Comparison of ENCODE assay signal across 20 cellular contexts in genomic region chr6:69044534-69044933, GRCh38.
DNase-seq lines count a peak whose midpoint lies in the region; TF ChIP-seq lines count a peak whose summit lies in the region.
"Had no signal": no experiment of that assay in that cellular context is flagged by ENCODE, and none has a peak within 500 bp of the region (broad histone marks: within the 10 kb centered on the region; RNA-seq: fewer than 3 reads in every experiment).

No MANE protein-coding gene starts in this region.

- H4K20me1 ChIP-seq in SK-N-SH (ENCODE audit: insufficient read depth): no peaks in the 10 kb centered on the region

- no peak for TF ChIP-seq RAD21 in SK-N-SH (IDR thresholded peaks at IDR 0.05; ENCODE audit: low read length)

- no peaks in the 10 kb centered on the region for H3K36me3 Mint-ChIP-seq in activated T-helper 1 cell treated with anti-CD3 and anti-CD28 coated beads, Interleukin-12 subunit alpha, Interleukin-12 subunit beta, Interleukin-2, Interleukin-4 antibody, amounts not matched to agents 30 ng/mL and 10 ng/mL and 1 ng/mL, durations not matched to agents 14 hours and 24 hours and 36 hours (ENCODE audit: low read depth)

- POLR2A ChIA-PET in SK-N-SH (lab: Yijun Ruan, JAX): no interaction called here

- H3K4me1 ChIP-seq in SK-N-SH (ENCODE audit: control insufficient read depth in 1 of 2, insufficient read depth in 2 of 2, low read depth in 1 of 2, low read length in 1 of 2): no peaks in the 10 kb centered on the region; a peak in 1 of 4 replicates
- H3K4me1 ChIP-seq: SJSA1 had no signal

- no peaks in the 10 kb centered on the region for H3K9me3 Mint-ChIP-seq in activated T-helper 1 cell treated with anti-CD3 and anti-CD28 coated beads, Interleukin-12 subunit alpha, Interleukin-12 subunit beta, Interleukin-2, Interleukin-4 antibody, amounts not matched to agents 30 ng/mL and 10 ng/mL and 1 ng/mL, durations not matched to agents 14 hours and 24 hours and 36 hours
- H3K9me3 Mint-ChIP-seq: CD4-positive, alpha-beta T cell had no signal

- no peak overlapping the region for H3K27ac ChIP-seq in SK-N-SH (ENCODE audit: low read depth in 2 of 2, low read length in 1 of 2)
- H3K27ac ChIP-seq in caudate nucleus (ENCODE audit: low read depth, low read length): peak overlapping the region; percentile 79
- H3K27ac ChIP-seq: KMS-11, PC-9, RWPE1, SJSA1 had no signal

- H3K4me3 ChIP-seq in SK-N-SH (ENCODE audit: low read depth in 2 of 2, low read length in 1 of 2): no peak overlapping the region
- H3K4me3 ChIP-seq: HAP-1, PC-9, SJSA1 had no signal

- H3K27ac Mint-ChIP-seq in activated T-helper 1 cell treated with anti-CD3 and anti-CD28 coated beads, Interleukin-12 subunit alpha, Interleukin-12 subunit beta, Interleukin-2, Interleukin-4 antibody, amounts not matched to agents 30 ng/mL and 10 ng/mL and 1 ng/mL, durations not matched to agents 14 hours and 24 hours and 36 hours: no peak overlapping the region
- H3K27ac Mint-ChIP-seq: CD4-positive, alpha-beta T cell had no signal

- no peak for TF ChIP-seq EP300 in SK-N-SH (IDR thresholded peaks at IDR 0.05; ENCODE audit: borderline replicate concordance in 1 of 2, low read depth in 1 of 2, low read length in 1 of 2)

- no peak overlapping the region for H3K4me3 Mint-ChIP-seq in activated T-helper 1 cell treated with anti-CD3 and anti-CD28 coated beads, Interleukin-12 subunit alpha, Interleukin-12 subunit beta, Interleukin-2, Interleukin-4 antibody, amounts not matched to agents 30 ng/mL and 10 ng/mL and 1 ng/mL, durations not matched to agents 14 hours and 24 hours and 36 hours
- H3K4me3 Mint-ChIP-seq: CD4-positive, alpha-beta T cell had no signal

- no peaks in the 10 kb centered on the region for H3K9me3 ChIP-seq in SK-N-SH
- H3K9me3 ChIP-seq: Caco-2, HAP-1, SJSA1 had no signal

- 42% methylated on average over 3 of the region's 3 CpGs for WGBS in SK-N-SH (ENCODE audit: low lambda C conversion rate)

- no peaks in the 10 kb centered on the region for H3K79me2 ChIP-seq in SK-N-SH (ENCODE audit: insufficient read depth)

- no peaks in the 10 kb centered on the region for H3K27me3 ChIP-seq in SK-N-SH (ENCODE audit: insufficient read depth)
- H3K27me3 ChIP-seq: SJSA1 had no signal

- no peak overlapping the region for H3K9ac ChIP-seq in SK-N-SH
- H3K9ac ChIP-seq: KMS-11 had no signal

- peak; percentile 17 for DNase-seq in ELR (ENCODE audit: low read depth)
- no peak for DNase-seq in SK-N-SH
- no peak for DNase-seq in caudate nucleus (lab: John Stamatoyannopoulos, UW)
- peak; percentile 50 for DNase-seq in iris pigment epithelial cell (ENCODE audit: low read depth)
- DNase-seq in A172 (ENCODE audit: low spot score): no peak
- no peak for DNase-seq in NCI-H1694 (lab: John Stamatoyannopoulos, UW)
- no peak for DNase-seq in activated T-helper 1 cell treated with anti-CD3 and anti-CD28 coated beads, Interleukin-12 subunit alpha, Interleukin-12 subunit beta, Interleukin-2, Interleukin-4 antibody, amounts not matched to agents 30 ng/mL and 10 ng/mL and 1 ng/mL, durations not matched to agents 14 hours and 24 hours and 36 hours (ENCODE audit: low spot score)
- DNase-seq in activated CD8-positive, alpha-beta memory T cell treated with anti-CD3 and anti-CD28 coated beads, Interleukin-2, amount 50 U/mL, for 48 hours: no peak
- DNase-seq: Caco-2; CD4-positive, alpha-beta T cell; NCI-H1417; NCI-H1930; NCI-H345; NCI-H524 treated with DMSO at 0.1 percent for 48 hours; PC-9; SW 1271 had no signal

- no peak overlapping the region for H3K4me2 ChIP-seq in SK-N-SH
- H3K4me2 ChIP-seq: KMS-11, PC-9 had no signal

- CTCF ChIA-PET in SK-N-SH (lab: Yijun Ruan, JAX): interaction anchor here (1.2 to 1.5 kb wide), 2 partner anchors 17 kb away, joined by 3 to 4 read pairs; no protein-coding TSS in a partner anchor

- intact Hi-C loops in activated T-helper 1 cell treated with anti-CD3 and anti-CD28 coated beads, Interleukin-12 subunit alpha, Interleukin-12 subunit beta, Interleukin-2, Interleukin-4 antibody, amounts not matched to agents 30 ng/mL and 10 ng/mL and 1 ng/mL, durations not matched to agents 14 hours and 24 hours and 36 hours (cut with micrococcal nuclease): no loop called here

- no peaks in the 10 kb centered on the region for H3K36me3 ChIP-seq in SK-N-SH (replicated peaks in 1 of 2; ENCODE audit: control insufficient read depth in 1 of 2, insufficient read depth in 2 of 2, low read length in 1 of 2)
- H3K36me3 ChIP-seq: HAP-1, SJSA1 had no signal

- no peaks in the 10 kb centered on the region for H3K27me3 Mint-ChIP-seq in activated T-helper 1 cell treated with anti-CD3 and anti-CD28 coated beads, Interleukin-12 subunit alpha, Interleukin-12 subunit beta, Interleukin-2, Interleukin-4 antibody, amounts not matched to agents 30 ng/mL and 10 ng/mL and 1 ng/mL, durations not matched to agents 14 hours and 24 hours and 36 hours (ENCODE audit: insufficient read depth)
- H3K27me3 Mint-ChIP-seq: CD4-positive, alpha-beta T cell had no signal

- H3F3A ChIP-seq in SK-N-SH (replicated peaks; ENCODE audit: insufficient read depth): no peaks in the 10 kb centered on the region

- TF ChIP-seq CTCF in SK-N-SH (IDR thresholded peaks at IDR 0.05): no peak

- H3K4me1 Mint-ChIP-seq in activated T-helper 1 cell treated with anti-CD3 and anti-CD28 coated beads, Interleukin-12 subunit alpha, Interleukin-12 subunit beta, Interleukin-2, Interleukin-4 antibody, amounts not matched to agents 30 ng/mL and 10 ng/mL and 1 ng/mL, durations not matched to agents 14 hours and 24 hours and 36 hours (ENCODE audit: low read depth): no peaks in the 10 kb centered on the region

- H2AFZ ChIP-seq in SK-N-SH (ENCODE audit: low read depth): no peak overlapping the region
- H2AFZ ChIP-seq: PC-9 had no signal

- no peaks in the 10 kb centered on the region for H3K9me2 ChIP-seq in SK-N-SH

TF ChIP-seq in SK-N-SH, 30 proteins besides CTCF, POLR2A, EP300 and RAD21:
- TF ChIP-seq TAF1 (IDR thresholded peaks at IDR 0.05; ENCODE audit: borderline replicate concordance, low read depth, low read length): no peak
- no peak for TF ChIP-seq ELF1 (IDR thresholded peaks at IDR 0.05)
- TF ChIP-seq GATA2 (CRISPR knock-in tag; IDR thresholded peaks at IDR 0.05): 0 out of 2 replicates have a peak, but pooled peaks have one; percentile 10

Comparison
In these comparisons a context has a peak if more than half of its experiments do, and no peak if none do; other contexts are left out.
1. DNase-seq: peak in ELR (single experiment) and iris pigment epithelial cell (single experiment); none in SK-N-SH (single experiment), caudate nucleus (0 of 61), A172 (single experiment), NCI-H1694 (single experiment), activated T-helper 1 cell treated with anti-CD3 and anti-CD28 coated beads, Interleukin-12 subunit alpha, Interleukin-12 subunit beta, Interleukin-2, Interleukin-4 antibody, amounts not matched to agents 30 ng/mL and 10 ng/mL and 1 ng/mL, durations not matched to agents 14 hours and 24 hours and 36 hours (single experiment) and activated CD8-positive, alpha-beta memory T cell treated with anti-CD3 and anti-CD28 coated beads, Interleukin-2, amount 50 U/mL, for 48 hours (single experiment).